ENCODE assay signal across 22 cellular contexts in genomic region chr18:32276896-32277295, GRCh38.
"Had no signal": no experiment of that assay in that cellular context is flagged by ENCODE, and none has a peak within 500 bp of the region (broad histone marks: within the 10 kb centered on the region; RNA-seq: fewer than 3 reads in every experiment).

No MANE protein-coding gene starts in this region.

- H3K9me3 Mint-ChIP-seq: activated B cell treated with CpG ODN at 0.5 μM for 24 hours; activated naive CD8-positive, alpha-beta T cell treated with anti-CD3 and anti-CD28 coated beads for 36 hours; dendritic cell treated with granulocyte-macrophage colony-stimulating factor and Interleukin-4, amounts not matched to agents 40 ng/mL and 50 ng/mL, for 4 days; natural killer cell had no signal

- ATAC-seq: body of pancreas; left ventricle myocardium superior; natural killer cell; psoas muscle; stimulated activated naive CD8-positive, alpha-beta T cell treated with anti-CD3 and anti-CD28 coated beads, Interleukin-15, Interleukin-2, amounts not matched to agents 100 U/mL and 50 U/mL, for 24 hours had no signal

- DNase-seq: activated B cell treated with CpG ODN at 0.5 μM for 24 hours; activated CD4-positive, alpha-beta T cell treated with anti-CD3 and anti-CD28 coated beads for 4 hours; activated CD4-positive, alpha-beta T cell treated with anti-CD3 and anti-CD28 coated beads, Interleukin-2, amount 50 U/mL, for 48 hours; activated naive CD4-positive, alpha-beta T cell treated with Interleukin-2 at 50 U/mL for 16 hours; activated naive CD8-positive, alpha-beta T cell treated with anti-CD3 and anti-CD28 coated beads for 36 hours; activated T-cell treated with anti-CD3 and anti-CD28 coated beads, Interleukin-2, amount 50 U/mL, for 48 hours; amniotic stem cell; body of pancreas; effector CD4-positive, alpha-beta T cell; erythroblast; kidney; left ventricle myocardium superior; midbrain; natural killer cell; ovary; psoas muscle; stimulated activated CD4-positive, alpha-beta T cell treated with anti-CD3 and anti-CD28 coated beads, Interleukin-4, amount 100 ng/mL, for 24 hours; stimulated activated naive CD8-positive, alpha-beta T cell treated with anti-CD3 and anti-CD28 coated beads, Interleukin-15, Interleukin-2, amounts not matched to agents 100 U/mL and 50 U/mL, for 24 hours; T1000; thyroid gland had no signal

- H3K4me3 Mint-ChIP-seq: activated B cell treated with CpG ODN at 0.5 μM for 24 hours; activated naive CD8-positive, alpha-beta T cell treated with anti-CD3 and anti-CD28 coated beads for 36 hours; dendritic cell treated with granulocyte-macrophage colony-stimulating factor and Interleukin-4, amounts not matched to agents 40 ng/mL and 50 ng/mL, for 4 days; natural killer cell had no signal

- H3K4me1 Mint-ChIP-seq: activated B cell treated with CpG ODN at 0.5 μM for 24 hours, natural killer cell had no signal

- H3K27ac Mint-ChIP-seq: activated B cell treated with CpG ODN at 0.5 μM for 24 hours; activated naive CD8-positive, alpha-beta T cell treated with anti-CD3 and anti-CD28 coated beads for 36 hours; dendritic cell treated with granulocyte-macrophage colony-stimulating factor and Interleukin-4, amounts not matched to agents 40 ng/mL and 50 ng/mL, for 4 days; natural killer cell had no signal

- H3K36me3 Mint-ChIP-seq: activated naive CD8-positive, alpha-beta T cell treated with anti-CD3 and anti-CD28 coated beads for 36 hours; natural killer cell had no signal

- H3K4me3 ChIP-seq: body of pancreas, ovary, psoas muscle, right atrium auricular region, thyroid gland had no signal
